ENCODE assay signal across 16 cellular contexts in the genomic region with DNA sequence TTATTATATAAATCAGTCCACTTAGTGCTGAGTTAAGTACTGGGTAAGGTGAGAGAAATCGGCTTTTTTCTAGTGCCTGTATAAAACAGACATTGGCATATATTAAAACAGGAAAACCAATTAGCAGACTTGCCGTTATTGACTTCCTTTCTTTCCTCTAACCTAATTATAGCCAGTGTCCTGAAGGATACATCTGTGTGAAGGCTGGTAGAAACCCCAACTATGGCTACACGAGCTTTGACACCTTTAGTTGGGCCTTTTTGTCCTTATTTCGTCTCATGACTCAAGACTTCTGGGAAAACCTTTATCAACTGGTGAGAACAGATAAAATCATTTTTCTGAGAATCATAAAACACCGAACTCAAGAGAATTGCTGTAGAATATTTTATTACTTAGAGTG.
DNase-seq lines count a peak whose midpoint lies in the region; TF ChIP-seq lines count a peak whose summit lies in the region.
"Had no signal": no experiment of that assay in that cellular context is flagged by ENCODE, and none has a peak within 500 bp of the region (broad histone marks: within the 10 kb centered on the region; RNA-seq: fewer than 3 reads in every experiment).

No MANE protein-coding gene starts in this region.

- no peak for TF ChIP-seq CTCF in uterus (IDR thresholded peaks at IDR 0.05)

- no peak overlapping the region for H3K27ac ChIP-seq in uterus
- H3K27ac ChIP-seq: 22Rv1; BLaER1 treated with 17β-estradiol and CSF1 and Interleukin-3, amounts not matched to agents 10 nM and 100 nM; GM23248 had no signal

- H3K27me3 ChIP-seq in uterus: no peaks in the 10 kb centered on the region
- H3K27me3 ChIP-seq: BLaER1 treated with 17β-estradiol and CSF1 and Interleukin-3, amounts not matched to agents 10 nM and 100 nM had no signal

- peak; percentile 22 for DNase-seq in NCI-H82 (lab: John Stamatoyannopoulos, UW)
- DNase-seq in NCI-H82 treated with DMSO at 0.1 percent for 48 hours (lab: John Stamatoyannopoulos, UW; ENCODE audit: unreplicated experiment): no peak
- DNase-seq in GF-D8 (lab: John Stamatoyannopoulos, UW): peak; percentile 76
- DNase-seq in OCI-M1 (lab: John Stamatoyannopoulos, UW): peak; percentile 69
- DNase-seq in uterus: no peak
- no peak for DNase-seq in activated effector memory CD4-positive, alpha-beta T cell treated with Interleukin-2 at 50 U/mL for 16 hours
- DNase-seq in activated CD4-positive, alpha-beta T cell treated with anti-CD3 and anti-CD28 coated beads for 1 hour: no peak
- DNase-seq: CD4-positive, alpha-beta T cell; CD8-positive, alpha-beta memory T cell; DMS 273 treated with DMSO at 0.1 percent for 48 hours; DMS79; GM23248; H7; HCEC 1CT had no signal

- H3K4me1 ChIP-seq in uterus: no peaks in the 10 kb centered on the region

- H3K9me3 ChIP-seq in uterus: no peaks in the 10 kb centered on the region
- H3K9me3 ChIP-seq: BLaER1 treated with 17β-estradiol and CSF1 and Interleukin-3, amounts not matched to agents 10 nM and 100 nM had no signal

- H3K4me3 ChIP-seq in uterus: no peak overlapping the region
- H3K4me3 ChIP-seq: BLaER1 treated with 17β-estradiol and CSF1 and Interleukin-3, amounts not matched to agents 10 nM and 100 nM; GM23248 had no signal

- no peaks in the 10 kb centered on the region for H3K36me3 ChIP-seq in uterus
- H3K36me3 ChIP-seq: BLaER1 treated with 17β-estradiol and CSF1 and Interleukin-3, amounts not matched to agents 10 nM and 100 nM had no signal

- no peak for TF ChIP-seq POLR2A in uterus (IDR thresholded peaks at IDR 0.05)

- intact Hi-C loops in uterus (cut with DNase I; ENCODE audit: low total_unique reads): no loop called here

Comparison
In these comparisons a context has a peak if more than half of its experiments do, and no peak if none do; other contexts are left out.
1. DNase-seq: peak in NCI-H82 (single experiment), GF-D8 (single experiment) and OCI-M1 (single experiment); none in NCI-H82 treated with DMSO at 0.1 percent for 48 hours (single experiment), uterus (0 of 2), activated effector memory CD4-positive, alpha-beta T cell treated with Interleukin-2 at 50 U/mL for 16 hours (single experiment) and activated CD4-positive, alpha-beta T cell treated with anti-CD3 and anti-CD28 coated beads for 1 hour (single experiment).